In genomic region chr4:26931451-26931850, GRCh38 we compare ENCODE assay signal across 21 cellular contexts.
"Had no signal": no experiment of that assay in that cellular context is flagged by ENCODE, and none has a peak within 500 bp of the region (broad histone marks: within the 10 kb centered on the region; RNA-seq: fewer than 3 reads in every experiment).

No MANE protein-coding gene starts in this region.

- H3K9me3 ChIP-seq: colonic mucosa, right atrium auricular region had no signal

- H3K36me3 ChIP-seq: colonic mucosa, right atrium auricular region had no signal

- H3K27me3 Mint-ChIP-seq: activated naive CD4-positive, alpha-beta T cell treated with anti-CD3 and anti-CD28 coated beads, Interleukin-2, amount 10 ng/mL, durations not matched to agents 7 days and 5 days; activated naive CD8-positive, alpha-beta T cell treated with anti-CD3 and anti-CD28 coated beads, Interleukin-2, amount 50 U/mL, for 24 hours; brain; progenitor cell of endocrine pancreas; stimulated activated naive CD8-positive, alpha-beta T cell treated with anti-CD3 and anti-CD28 coated beads, Interleukin-15, amount 100 ng/mL, for 72 hours had no signal

- H3K4me3 ChIP-seq: colonic mucosa, right atrium auricular region had no signal

- DNase-seq: activated CD4-positive, alpha-beta T cell treated with anti-CD3 and anti-CD28 coated beads for 1 hour; activated CD8-positive, alpha-beta memory T cell treated with anti-CD3 and anti-CD28 coated beads for 24 hours; activated CD8-positive, alpha-beta memory T cell treated with anti-CD3 and anti-CD28 coated beads, Interleukin-2, amount 50 U/mL, for 48 hours; activated effector memory CD4-positive, alpha-beta T cell treated with Interleukin-2 at 50 U/mL for 16 hours; activated naive CD4-positive, alpha-beta T cell treated with anti-CD3 and anti-CD28 coated beads, Interleukin-2, amount 10 ng/mL, durations not matched to agents 7 days and 5 days; activated naive CD8-positive, alpha-beta T cell treated with anti-CD3 and anti-CD28 coated beads, Interleukin-2, amount 50 U/mL, for 24 hours; activated T-cell treated with anti-CD3 and anti-CD28 coated beads, Interleukin-2, amount 50 U/mL, for 48 hours; anterior cingulate cortex; central memory CD4-positive, alpha-beta T cell; colonic mucosa; foreskin keratinocyte; hippocampal formation; islet precursor cell; mammary epithelial cell; stimulated activated naive CD8-positive, alpha-beta T cell treated with anti-CD3 and anti-CD28 coated beads, Interleukin-15, amount 100 ng/mL, for 72 hours; trophoblast cell had no signal

- ATAC-seq: activated naive CD8-positive, alpha-beta T cell treated with anti-CD3 and anti-CD28 coated beads, Interleukin-2, amount 50 U/mL, for 24 hours; foreskin keratinocyte; stimulated activated naive CD8-positive, alpha-beta T cell treated with anti-CD3 and anti-CD28 coated beads, Interleukin-15, amount 100 ng/mL, for 72 hours had no signal

- H3K27ac Mint-ChIP-seq: activated naive CD4-positive, alpha-beta T cell treated with anti-CD3 and anti-CD28 coated beads, Interleukin-2, amount 10 ng/mL, durations not matched to agents 7 days and 5 days; activated naive CD8-positive, alpha-beta T cell treated with anti-CD3 and anti-CD28 coated beads, Interleukin-2, amount 50 U/mL, for 24 hours; progenitor cell of endocrine pancreas had no signal

- H3K27me3 ChIP-seq: colonic mucosa, foreskin keratinocyte, right atrium auricular region had no signal

- H3K9me3 Mint-ChIP-seq: activated naive CD4-positive, alpha-beta T cell treated with anti-CD3 and anti-CD28 coated beads, Interleukin-2, amount 10 ng/mL, durations not matched to agents 7 days and 5 days; activated naive CD8-positive, alpha-beta T cell treated with anti-CD3 and anti-CD28 coated beads, Interleukin-2, amount 50 U/mL, for 24 hours; neural crest cell; stimulated activated naive CD8-positive, alpha-beta T cell treated with anti-CD3 and anti-CD28 coated beads, Interleukin-15, amount 100 ng/mL, for 72 hours had no signal

- H3K4me1 ChIP-seq: colonic mucosa, foreskin keratinocyte, right atrium auricular region had no signal

- H3K27ac ChIP-seq: colonic mucosa, foreskin keratinocyte, right atrium auricular region, VCaP had no signal

- H3K4me3 Mint-ChIP-seq: activated naive CD4-positive, alpha-beta T cell treated with anti-CD3 and anti-CD28 coated beads, Interleukin-2, amount 10 ng/mL, durations not matched to agents 7 days and 5 days; activated naive CD8-positive, alpha-beta T cell treated with anti-CD3 and anti-CD28 coated beads, Interleukin-2, amount 50 U/mL, for 24 hours; brain; neural crest cell; stimulated activated naive CD8-positive, alpha-beta T cell treated with anti-CD3 and anti-CD28 coated beads, Interleukin-15, amount 100 ng/mL, for 72 hours had no signal
